Comparison of ENCODE assay signal across 21 cellular contexts in genomic region chr10:114372179-114372578, GRCh38. TPM values are rescaled to one million over a fixed set of nuclear protein-coding genes. Genes with fewer than 3 reads are reported as not detected.
A peak's percentile ranks its signal among the peaks of the same experiment; 100 is the strongest.
DNase-seq lines count a peak whose midpoint lies in the region; ATAC-seq, FAIRE-seq and TF ChIP-seq lines count a peak whose summit lies in the region.
"Had no signal": no experiment of that assay in that cellular context is flagged by ENCODE, and none has a peak within 500 bp of the region (broad histone marks: within the 10 kb centered on the region; RNA-seq: fewer than 3 reads in every experiment).

No MANE protein-coding gene starts in this region.

- H3K4me2 ChIP-seq in keratinocyte (ENCODE audit: control insufficient read depth, extremely low read depth, insufficient read depth, low read depth, low read length) (peak overlapping the region; percentile 16), neuronal stem cell (ENCODE audit: insufficient read depth, low read length, poor library complexity, severe bottlenecking) (no peak overlapping the region)
- H3K4me2 ChIP-seq: BLaER1 treated with 17β-estradiol and CSF1 and Interleukin-3, amounts not matched to agents 10 nM and 100 nM had no signal

- H3K4me1 ChIP-seq in keratinocyte (ENCODE audit: control insufficient read depth, extremely low read depth, insufficient read depth, low read length) (peaks cover 24% of the 10 kb centered on the region), neuronal stem cell (ENCODE audit: control insufficient read depth in 2 of 2, insufficient read depth in 1 of 2, low read depth in 1 of 2, low read length in 2 of 2) (peaks cover 9 to 10% of the 10 kb centered on the region in 2 donors), transverse colon (peaks cover 0 to 34% (median 15%) of the 10 kb centered on the region in 4 donors)

- WGBS in neuronal stem cell (ENCODE audit: extremely low coverage in 2 of 2, insufficient read length in 2 of 2, insufficient replicate concordance in 1 of 2), 2 donors, result no CpG with 5 or more reads among the region's 3 CpGs
- WGBS in transverse colon (ENCODE audit: low coverage in 1 of 2), 2 donors, result 36 to 44% methylated on average over 2 to 3 of the region's 3 CpGs

- H2BK12ac ChIP-seq in neuronal stem cell (ENCODE audit: low read length), result no peak overlapping the region

- no peaks in the 10 kb centered on the region for H3K4me1 Mint-ChIP-seq in effector memory CD8-positive, alpha-beta T cell (ENCODE audit: low read depth in 2 of 2)
- H3K4me1 Mint-ChIP-seq: CD4-positive, alpha-beta memory T cell had no signal

- no peak overlapping the region for H2BK120ac ChIP-seq in neuronal stem cell (ENCODE audit: low read depth, low read length)

- H3K9me1 ChIP-seq in keratinocyte (ENCODE audit: control insufficient read depth, extremely low read depth, insufficient read depth, low read length), result peaks cover 3% of the 10 kb centered on the region

- no peaks in the 10 kb centered on the region for H3K9me3 ChIP-seq in keratinocyte (ENCODE audit: control insufficient read depth, low read depth, low read length)
- no peaks in the 10 kb centered on the region for H3K9me3 ChIP-seq in neuronal stem cell (replicated peaks in 1 of 2; ENCODE audit: control insufficient read depth in 2 of 2, insufficient read depth in 1 of 2, low read depth in 1 of 2, low read length in 2 of 2)
- H3K9me3 ChIP-seq in transverse colon, result no peaks in the 10 kb centered on the region
- H3K9me3 ChIP-seq: BLaER1 treated with 17β-estradiol and CSF1 and Interleukin-3, amounts not matched to agents 10 nM and 100 nM had no signal

- FAIRE-seq in keratinocyte (lab: Jason Lieb, UNC), result no peak
- FAIRE-seq: G401.6, H54, RCC 7860 had no signal

- H3K27ac Mint-ChIP-seq in effector memory CD8-positive, alpha-beta T cell, result no peak overlapping the region
- H3K27ac Mint-ChIP-seq: CD4-positive, alpha-beta memory T cell had no signal

- no peak for TF ChIP-seq POLR2A in transverse colon (IDR thresholded peaks at IDR 0.05)

- H3K27ac ChIP-seq in keratinocyte (ENCODE audit: control insufficient read depth, insufficient read depth, low read length) (peak overlapping the region; percentile 26), neuronal stem cell (replicated peaks; ENCODE audit: low read length) (no peak overlapping the region), transverse colon (peak overlapping the region in 1 of 4 donors; percentile 5)
- H3K27ac ChIP-seq: BLaER1 treated with 17β-estradiol and CSF1 and Interleukin-3, amounts not matched to agents 10 nM and 100 nM had no signal

- TF ChIP-seq CTCF in keratinocyte (optimal IDR thresholded peaks at IDR 0.05 in 1 of 3, IDR thresholded peaks at IDR 0.05 in 1 of 3, conservative IDR thresholded peaks at IDR 0.05 in 1 of 3; ENCODE audit: extremely low read depth in 1 of 3, insufficient read depth in 2 of 3, low read length in 3 of 3) (no peak), transverse colon (IDR thresholded peaks at IDR 0.05) (no peak)

- no peaks in the 10 kb centered on the region for H3K27me3 ChIP-seq in keratinocyte (ENCODE audit: control insufficient read depth, extremely low read depth, insufficient read depth, low read length)
- H3K27me3 ChIP-seq in neuronal stem cell (ENCODE audit: control insufficient read depth in 3 of 3, insufficient read depth in 3 of 3, low read depth in 1 of 3, low read length in 3 of 3), result no peaks in the 10 kb centered on the region
- no peaks in the 10 kb centered on the region for H3K27me3 ChIP-seq in transverse colon
- H3K27me3 ChIP-seq: BLaER1 treated with 17β-estradiol and CSF1 and Interleukin-3, amounts not matched to agents 10 nM and 100 nM had no signal

- H3K23ac ChIP-seq in neuronal stem cell (ENCODE audit: low read depth, low read length, poor library complexity), result no peak overlapping the region

- no peak for TF ChIP-seq RAD21 in Ishikawa (IDR thresholded peaks at IDR 0.05; ENCODE audit: low read depth)

- H2BK5ac ChIP-seq in neuronal stem cell (ENCODE audit: low read length), result no peak overlapping the region

- H2AK5ac ChIP-seq in neuronal stem cell (ENCODE audit: low read depth, low read length), result no peak overlapping the region

- H3K4me3 Mint-ChIP-seq in effector memory CD8-positive, alpha-beta T cell, result no peak overlapping the region
- H3K4me3 Mint-ChIP-seq: CD4-positive, alpha-beta memory T cell had no signal

- in situ Hi-C loops in transverse colon (cut with MboI; ENCODE audit: low pct_ligation_motif_present in 1 of 4, low pct_unique_long_range_greater_than_20kb in 1 of 4, low sequenced_read_pairs in 3 of 4), result no loop called here

- H3K18ac ChIP-seq in neuronal stem cell (ENCODE audit: low read length), result no peak overlapping the region

- DNase-seq in keratinocyte (ENCODE audit: low read depth, low spot score) (no peak), neuronal stem cell (ENCODE audit: low spot score) (no peak), transverse colon (peak; percentile 64), NCI-H226 (no peak), NCI-H2081 treated with DMSO at 0.1 percent for 48 hours (lab: John Stamatoyannopoulos, UW) (no peak)
- DNase-seq in effector memory CD8-positive, alpha-beta T cell, result no peak
- DNase-seq: CD4-positive, alpha-beta memory T cell; DMS153; IMR-90; NCI-H1105; NCI-H2029 treated with DMSO at 0.1 percent for 48 hours; NCI-H2171; NCI-H526; OCI-M1; Right ventricle myocardium superior had no signal

- H3K79me2 ChIP-seq in keratinocyte (ENCODE audit: control insufficient read depth, insufficient read depth, low read length), result peaks cover 64% of the 10 kb centered on the region

- H3K4ac ChIP-seq in neuronal stem cell (ENCODE audit: low read length), result no peak overlapping the region

- dilution Hi-C loops in keratinocyte (cut with MboI; ENCODE audit: extremely low pct_ligation_motif_present, low sequenced_read_pairs), result no loop called here

- H2AFZ ChIP-seq in keratinocyte (ENCODE audit: control insufficient read depth, low read length) (no peak overlapping the region), neuronal stem cell (ENCODE audit: low read length) (no peak overlapping the region)

- no peak overlapping the region for H3K14ac ChIP-seq in neuronal stem cell (ENCODE audit: low read length)

- H4K8ac ChIP-seq in neuronal stem cell (ENCODE audit: low read depth, low read length), result no peak overlapping the region

- H3K9ac ChIP-seq in keratinocyte (ENCODE audit: control insufficient read depth, extremely low read depth, insufficient read depth, low read length) (no peak overlapping the region), neuronal stem cell (ENCODE audit: low read depth, low read length, poor library complexity) (no peak overlapping the region)
- H3K9ac ChIP-seq: BLaER1 treated with 17β-estradiol and CSF1 and Interleukin-3, amounts not matched to agents 10 nM and 100 nM had no signal

- H4K91ac ChIP-seq in neuronal stem cell (ENCODE audit: low read depth, low read length, poor library complexity), result no peak overlapping the region

- no peak overlapping the region for H3K4me3 ChIP-seq in keratinocyte (ENCODE audit: control insufficient read depth in 2 of 3, extremely low read depth in 1 of 3, insufficient read depth in 2 of 3, low read depth in 1 of 3, low read length in 3 of 3)
- no peak overlapping the region for H3K4me3 ChIP-seq in neuronal stem cell (ENCODE audit: low read length in 2 of 2)
- no peak overlapping the region for H3K4me3 ChIP-seq in transverse colon
- H3K4me3 ChIP-seq: BLaER1 treated with 17β-estradiol and CSF1 and Interleukin-3, amounts not matched to agents 10 nM and 100 nM had no signal

- H3K79me1 ChIP-seq in neuronal stem cell (ENCODE audit: low read depth, low read length), result no peaks in the 10 kb centered on the region

- peaks cover 28 to 34% of the 10 kb centered on the region in 2 donors for H3K27me3 Mint-ChIP-seq in effector memory CD8-positive, alpha-beta T cell

- H3K36me3 ChIP-seq in keratinocyte (ENCODE audit: control insufficient read depth in 2 of 2, extremely low read depth in 1 of 2, insufficient read depth in 2 of 2, low read length in 2 of 2) (peaks cover 0 to 2% of the 10 kb centered on the region in 2 experiments), neuronal stem cell (replicated peaks in 1 of 2; ENCODE audit: control insufficient read depth in 2 of 2, insufficient read depth in 2 of 2, low read length in 2 of 2) (no peaks in the 10 kb centered on the region), transverse colon (no peaks in the 10 kb centered on the region)
- H3K36me3 ChIP-seq: BLaER1 treated with 17β-estradiol and CSF1 and Interleukin-3, amounts not matched to agents 10 nM and 100 nM had no signal

- intact Hi-C loops in transverse colon (cut with DNase I; ENCODE audit: low total_unique reads), result no loop called here

- no peaks in the 10 kb centered on the region for H3K36me3 Mint-ChIP-seq in effector memory CD8-positive, alpha-beta T cell (ENCODE audit: insufficient read depth)
- H3K36me3 Mint-ChIP-seq: CD4-positive, alpha-beta memory T cell had no signal

- ATAC-seq in effector memory CD8-positive, alpha-beta T cell (replicated peaks), result no peak
- ATAC-seq in GM18867 (IDR thresholded peaks at IDR 0.05; ENCODE audit: unreplicated experiment), result no peak

- H4K20me1 ChIP-seq in keratinocyte (ENCODE audit: control insufficient read depth, extremely low read depth, insufficient read depth, low read length), result peaks cover 3% of the 10 kb centered on the region
- H4K20me1 ChIP-seq: BLaER1 treated with 17β-estradiol and CSF1 and Interleukin-3, amounts not matched to agents 10 nM and 100 nM had no signal

- H3K9me3 Mint-ChIP-seq in effector memory CD8-positive, alpha-beta T cell, result no peaks in the 10 kb centered on the region

- peak overlapping the region; percentile 45 for H2BK15ac ChIP-seq in neuronal stem cell (ENCODE audit: low read length)

- TF ChIP-seq EP300 in Ishikawa (IDR thresholded peaks at IDR 0.05; ENCODE audit: borderline replicate concordance), result peak; percentile 100
- no peak for TF ChIP-seq EP300 in transverse colon (IDR thresholded peaks at IDR 0.05; ENCODE audit: low read depth)

TF ChIP-seq in Ishikawa, 13 proteins besides CTCF, POLR2A, EP300 and RAD21 (continues in another document):
- TF ChIP-seq TAF1 (IDR thresholded peaks at IDR 0.05; ENCODE audit: low read depth), result no peak
- no peak for TF ChIP-seq EGR1 (IDR thresholded peaks at IDR 0.05)
- TF ChIP-seq NFIC (IDR thresholded peaks at IDR 0.05), result peak; percentile 97
- peak; percentile 44; the same call in 1 of the 2 replicates for TF ChIP-seq ZBTB7A (IDR thresholded peaks at IDR 0.05; ENCODE audit: low read depth)
- peak; percentile 34; the same call in 1 of the 2 replicates for TF ChIP-seq CREB1 (IDR thresholded peaks at IDR 0.05; ENCODE audit: low read depth)
- peak; percentile 99 for TF ChIP-seq TCF12 (IDR thresholded peaks at IDR 0.05; ENCODE audit: low read depth)

RNA-seq across cellular contexts. Expression of gene AFAP1L2, which starts 32.1 kb away (rescaled TPM):
- polyA plus RNA-seq in keratinocyte, result 36.8 to 52.5 TPM (median 40.4 TPM) in 3 replicates
- polyA plus RNA-seq in keratinocyte (2011; ENCODE audit: low read depth), result 20.8 TPM
- 29.7 and 35.5 TPM in 2 replicates for polyA plus RNA-seq in keratinocyte (2011; cell fraction: cytosol; rRNA removed)
- polyA plus RNA-seq in keratinocyte (2011; cell fraction: nucleus; rRNA removed), result 69.0 and 69.2 TPM in 2 replicates
- polyA plus RNA-seq in keratinocyte (2012; ENCODE audit: low replicate concordance), result 13.0 and 44.6 TPM in 2 replicates
- 49.9 to 74.0 TPM (median 61.2 TPM) in 3 replicates for polyA minus RNA-seq in keratinocyte
- 44.5 TPM for polyA minus RNA-seq in keratinocyte (2011; cell fraction: cytosol; rRNA and poly(A)+ RNA removed)
- 47.1 and 58.1 TPM in 2 replicates for polyA minus RNA-seq in keratinocyte (2011; cell fraction: nucleus; rRNA and poly(A)+ RNA removed)
- polyA plus RNA-seq in neuronal stem cell (2013, experiment 1 of 2), result 6.7 TPM
- polyA plus RNA-seq in neuronal stem cell (2013, experiment 2 of 2), result 6.9 TPM
- total RNA-seq in transverse colon, result 10 to 100 TPM; 12.2 to 42.6 (median 13.2) TPM
